24 cellular contexts compared by ENCODE assay signal in the genomic region with DNA sequence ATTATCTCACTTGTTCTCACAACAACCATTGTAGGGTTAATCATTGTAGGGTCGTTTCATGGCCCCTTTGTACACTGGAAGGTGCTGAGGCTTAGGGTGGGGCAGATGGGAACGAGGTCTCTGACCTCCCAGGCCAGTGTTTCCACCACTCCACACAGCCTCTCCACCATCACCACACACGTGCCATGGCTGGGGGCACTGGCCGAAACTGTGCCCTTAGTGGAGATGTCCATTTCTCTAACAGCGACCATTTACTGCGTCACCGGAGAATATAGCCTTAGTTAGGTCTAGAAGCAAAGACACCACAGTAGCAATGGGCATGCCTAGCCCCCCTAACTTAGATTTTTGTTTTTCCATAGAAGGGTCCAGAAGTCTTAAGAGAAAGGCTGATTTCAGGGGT. TPM values are rescaled to one million over a fixed set of nuclear protein-coding genes. Genes with fewer than 3 reads are reported as not detected.
"Had no signal": no experiment of that assay in that cellular context is flagged by ENCODE, and none has a peak within 500 bp of the region (broad histone marks: within the 10 kb centered on the region; RNA-seq: fewer than 3 reads in every experiment).

No MANE protein-coding gene starts in this region.

- DNase-seq: activated effector memory CD4-positive, alpha-beta T cell treated with anti-CD3 and anti-CD28 coated beads, Interleukin-2, amount 50 U/mL, for 16 hours; activated naive CD4-positive, alpha-beta T cell treated with anti-CD3 and anti-CD28 coated beads, Interleukin-2, amount 10 ng/mL, durations not matched to agents 7 days and 5 days; activated naive CD8-positive, alpha-beta T cell treated with anti-CD3 and anti-CD28 coated beads, Interleukin-2, amount 50 U/mL, for 24 hours; activated T-cell treated with anti-CD3 and anti-CD28 coated beads for 4 hours; dermis blood vessel endothelial cell; effector memory CD4-positive, alpha-beta T cell; esophagus squamous epithelium; kidney; naive thymus-derived CD4-positive, alpha-beta T cell; ovary; stomach; T1000; testis; upper lobe of left lung had no signal

- H3K9me3 ChIP-seq: body of pancreas, esophagus squamous epithelium, ovary, prostate gland, stomach, testis, upper lobe of left lung had no signal

- H3K4me3 Mint-ChIP-seq: activated naive CD4-positive, alpha-beta T cell treated with anti-CD3 and anti-CD28 coated beads, Interleukin-2, amount 10 ng/mL, durations not matched to agents 7 days and 5 days; activated naive CD8-positive, alpha-beta T cell treated with anti-CD3 and anti-CD28 coated beads, Interleukin-2, amount 50 U/mL, for 24 hours; naive thymus-derived CD4-positive, alpha-beta T cell; neural crest cell; stimulated activated effector memory CD8-positive, alpha-beta T cell treated with anti-CD3 and anti-CD28 coated beads, Interleukin-12 subunit alpha, Interleukin-12 subunit beta, amount 100 ng/mL, for 72 hours; T-helper 1 cell treated with Interleukin-12 subunit alpha and Interleukin-12 subunit beta and Interleukin-4 antibody, amounts not matched to agents 30 μg/mL and 1 μg/mL, for 36 hours; WTC11 had no signal

- H3K9me3 Mint-ChIP-seq: activated naive CD4-positive, alpha-beta T cell treated with anti-CD3 and anti-CD28 coated beads, Interleukin-2, amount 10 ng/mL, durations not matched to agents 7 days and 5 days; activated naive CD8-positive, alpha-beta T cell treated with anti-CD3 and anti-CD28 coated beads, Interleukin-2, amount 50 U/mL, for 24 hours; naive thymus-derived CD4-positive, alpha-beta T cell; neural crest cell; stimulated activated effector memory CD8-positive, alpha-beta T cell treated with anti-CD3 and anti-CD28 coated beads, Interleukin-12 subunit alpha, Interleukin-12 subunit beta, amount 100 ng/mL, for 72 hours; T-helper 1 cell treated with Interleukin-12 subunit alpha and Interleukin-12 subunit beta and Interleukin-4 antibody, amounts not matched to agents 30 μg/mL and 1 μg/mL, for 36 hours; WTC11 had no signal

- H3K36me3 Mint-ChIP-seq: activated naive CD4-positive, alpha-beta T cell treated with anti-CD3 and anti-CD28 coated beads, Interleukin-2, amount 10 ng/mL, durations not matched to agents 7 days and 5 days; naive thymus-derived CD4-positive, alpha-beta T cell; stimulated activated effector memory CD8-positive, alpha-beta T cell treated with anti-CD3 and anti-CD28 coated beads, Interleukin-12 subunit alpha, Interleukin-12 subunit beta, amount 100 ng/mL, for 72 hours; WTC11 had no signal

- H3K36me3 ChIP-seq: cardiac muscle cell, esophagus squamous epithelium, ovary, prostate gland had no signal

- H3K27ac ChIP-seq: body of pancreas, cardiac muscle cell, esophagus squamous epithelium, ovary, prostate gland, skin epidermis, testis, upper lobe of left lung had no signal

- H3K4me1 Mint-ChIP-seq: activated naive CD4-positive, alpha-beta T cell treated with anti-CD3 and anti-CD28 coated beads, Interleukin-2, amount 10 ng/mL, durations not matched to agents 7 days and 5 days; activated naive CD8-positive, alpha-beta T cell treated with anti-CD3 and anti-CD28 coated beads, Interleukin-2, amount 50 U/mL, for 24 hours; naive thymus-derived CD4-positive, alpha-beta T cell; stimulated activated effector memory CD8-positive, alpha-beta T cell treated with anti-CD3 and anti-CD28 coated beads, Interleukin-12 subunit alpha, Interleukin-12 subunit beta, amount 100 ng/mL, for 72 hours had no signal

- H3K27ac Mint-ChIP-seq: activated naive CD8-positive, alpha-beta T cell treated with anti-CD3 and anti-CD28 coated beads, Interleukin-2, amount 50 U/mL, for 24 hours; naive thymus-derived CD4-positive, alpha-beta T cell; stimulated activated effector memory CD8-positive, alpha-beta T cell treated with anti-CD3 and anti-CD28 coated beads, Interleukin-12 subunit alpha, Interleukin-12 subunit beta, amount 100 ng/mL, for 72 hours; T-helper 1 cell treated with Interleukin-12 subunit alpha and Interleukin-12 subunit beta and Interleukin-4 antibody, amounts not matched to agents 30 μg/mL and 1 μg/mL, for 36 hours; WTC11 had no signal

- H3K4me1 ChIP-seq: body of pancreas, prostate gland, testis had no signal

- H3K4me3 ChIP-seq: body of pancreas, cardiac muscle cell, esophagus squamous epithelium, lung, ovary, prostate gland, skin epidermis, stomach, testis, upper lobe of left lung had no signal

- ATAC-seq: activated naive CD8-positive, alpha-beta T cell treated with anti-CD3 and anti-CD28 coated beads, Interleukin-2, amount 50 U/mL, for 24 hours; body of pancreas; naive thymus-derived CD4-positive, alpha-beta T cell; stimulated activated effector memory CD8-positive, alpha-beta T cell treated with anti-CD3 and anti-CD28 coated beads, Interleukin-12 subunit alpha, Interleukin-12 subunit beta, amount 100 ng/mL, for 72 hours; WTC11 had no signal

- H3K27me3 ChIP-seq: body of pancreas, cardiac muscle cell, esophagus squamous epithelium, ovary, testis, upper lobe of left lung had no signal

RNA-seq across cellular contexts. Expression of gene COL4A1, which starts 36.5 kb away (rescaled TPM):
- total RNA-seq: activated CD8-positive, alpha-beta memory T cell treated with anti-CD3 and anti-CD28 coated beads for 36 hours had no signal

RNA-seq across cellular contexts. Expression of gene COL4A2, which starts 36.6 kb away (rescaled TPM):
- total RNA-seq: activated CD8-positive, alpha-beta memory T cell treated with anti-CD3 and anti-CD28 coated beads for 36 hours had no signal
